Comparison of ENCODE assay signal across 8 cellular contexts in genomic region chr2:200405599-200406298, GRCh38.
A peak's percentile ranks its signal among the peaks of the same experiment; 100 is the strongest.
DNase-seq lines count a peak whose midpoint lies in the region; ATAC-seq and TF ChIP-seq lines count a peak whose summit lies in the region.

No MANE protein-coding gene starts in this region.

- no peak overlapping the region for H2AK5ac ChIP-seq in H9 (ENCODE audit: insufficient read length, low read length)

- H3K79me1 ChIP-seq in H9 (ENCODE audit: insufficient read depth, low read depth, low read length, poor library complexity, severe bottlenecking): peaks cover 6% of the 10 kb centered on the region

- H4K5ac ChIP-seq in H9 (ENCODE audit: insufficient read length, low read depth, low read length): no peak overlapping the region

- H3K23ac ChIP-seq in H9 (ENCODE audit: insufficient read length, low read depth, low read length): no peak overlapping the region

- H2BK15ac ChIP-seq in H9 (ENCODE audit: low read depth, low read length): no peak overlapping the region

- H4K20me1 ChIP-seq in H9 (ENCODE audit: control insufficient read depth, insufficient read depth, insufficient read length): no peaks in the 10 kb centered on the region

- H2AFZ ChIP-seq in H9 (ENCODE audit: low read length): no peak overlapping the region

- no peak overlapping the region for H3K56ac ChIP-seq in H9 (ENCODE audit: insufficient read length, low read depth, low read length)

- H3K9me3 Mint-ChIP-seq in activated T-cell treated with anti-CD3 and anti-CD28 coated beads, Interleukin-2, amount 50 U/mL, for 24 hours: no peaks in the 10 kb centered on the region
- no peaks in the 10 kb centered on the region for H3K9me3 Mint-ChIP-seq in stimulated activated effector memory CD8-positive, alpha-beta T cell treated with anti-CD3 and anti-CD28 coated beads, Interleukin-12 subunit alpha, Interleukin-12 subunit beta, amount 100 ng/mL, for 72 hours
- H3K9me3 Mint-ChIP-seq in H9: no peaks in the 10 kb centered on the region

- TF ChIP-seq CTCF in WI38 (IDR thresholded peaks at IDR 0.05; ENCODE audit: low read depth, low read length): no peak
- no peak for TF ChIP-seq CTCF in GM13976 (IDR thresholded peaks at IDR 0.05; ENCODE audit: borderline replicate concordance, control extremely low read depth, extremely low read depth, insufficient read depth, missing control alignments)
- no peak for TF ChIP-seq CTCF in H9 (conservative IDR thresholded peaks at IDR 0.05)

- H2BK5ac ChIP-seq in H9 (ENCODE audit: insufficient read length, low read length): no peak overlapping the region

- H3K14ac ChIP-seq in H9 (ENCODE audit: insufficient read depth, low read length): no peak overlapping the region

- H3K4me1 Mint-ChIP-seq in activated T-cell treated with anti-CD3 and anti-CD28 coated beads, Interleukin-2, amount 50 U/mL, for 24 hours (ENCODE audit: low read depth): peaks cover 39% of the 10 kb centered on the region
- peaks cover 24% of the 10 kb centered on the region for H3K4me1 Mint-ChIP-seq in stimulated activated effector memory CD8-positive, alpha-beta T cell treated with anti-CD3 and anti-CD28 coated beads, Interleukin-12 subunit alpha, Interleukin-12 subunit beta, amount 100 ng/mL, for 72 hours
- peaks cover 15 to 24% of the 10 kb centered on the region in 2 experiments for H3K4me1 Mint-ChIP-seq in H9

- H2BK120ac ChIP-seq in H9 (ENCODE audit: low read depth, low read length, poor library complexity, severe bottlenecking): no peak overlapping the region

- no peaks in the 10 kb centered on the region for H3K27me3 Mint-ChIP-seq in activated T-cell treated with anti-CD3 and anti-CD28 coated beads, Interleukin-2, amount 50 U/mL, for 24 hours
- H3K27me3 Mint-ChIP-seq in H9 (ENCODE audit: low read depth): no peaks in the 10 kb centered on the region

- H3K27ac Mint-ChIP-seq in activated T-cell treated with anti-CD3 and anti-CD28 coated beads, Interleukin-2, amount 50 U/mL, for 24 hours: peak overlapping the region; percentile 60
- H3K27ac Mint-ChIP-seq in stimulated activated effector memory CD8-positive, alpha-beta T cell treated with anti-CD3 and anti-CD28 coated beads, Interleukin-12 subunit alpha, Interleukin-12 subunit beta, amount 100 ng/mL, for 72 hours: no peak overlapping the region
- H3K27ac Mint-ChIP-seq in H9: no peak overlapping the region

- H3K23me2 ChIP-seq in H9 (ENCODE audit: insufficient read length, low read depth, low read length, poor library complexity, severe bottlenecking): no peaks in the 10 kb centered on the region

- no peaks in the 10 kb centered on the region for H3K36me3 Mint-ChIP-seq in activated T-cell treated with anti-CD3 and anti-CD28 coated beads, Interleukin-2, amount 50 U/mL, for 24 hours (ENCODE audit: low read depth)
- no peaks in the 10 kb centered on the region for H3K36me3 Mint-ChIP-seq in stimulated activated effector memory CD8-positive, alpha-beta T cell treated with anti-CD3 and anti-CD28 coated beads, Interleukin-12 subunit alpha, Interleukin-12 subunit beta, amount 100 ng/mL, for 72 hours
- H3K36me3 Mint-ChIP-seq in H9 (ENCODE audit: insufficient read depth in 1 of 3, low read depth in 3 of 3): peaks cover 14 to 21% (median 16%) of the 10 kb centered on the region in 3 experiments; a peak in 6 of 7 replicates

- no peak for DNase-seq in activated T-cell treated with anti-CD3 and anti-CD28 coated beads, Interleukin-2, amount 50 U/mL, for 24 hours
- DNase-seq in activated T-cell treated with anti-CD3 and anti-CD28 coated beads for 4 hours (no peak), KBM-7 (peak; percentile 38), glomerular visceral epithelial cell (ENCODE audit: extremely low spot score) (peak; percentile 79), GM13976 (ENCODE audit: low spot score) (no peak), H9 (no peak)
- DNase-seq in stimulated activated effector memory CD8-positive, alpha-beta T cell treated with anti-CD3 and anti-CD28 coated beads, Interleukin-12 subunit alpha, Interleukin-12 subunit beta, amount 100 ng/mL, for 72 hours (ENCODE audit: low spot score in 2 of 2): no peak

- peak overlapping the region; percentile 25 for H3K4me3 ChIP-seq in WI38 (ENCODE audit: low read depth, low read length)

- no peaks in the 10 kb centered on the region for H3K27me3 ChIP-seq in H9 (ENCODE audit: insufficient read depth, low read length)

- peaks cover 9% of the 10 kb centered on the region; the same call in 1 of the 2 replicates for H3K79me2 ChIP-seq in H9 (ENCODE audit: insufficient read depth, low read length)

- H3K27ac ChIP-seq in H9 (ENCODE audit: insufficient read length, low read depth, low read length): no peak overlapping the region

- no peak overlapping the region for H3T11ph ChIP-seq in H9 (ENCODE audit: low read length)

- peak; percentile 98 for ATAC-seq in stimulated activated effector memory CD8-positive, alpha-beta T cell treated with anti-CD3 and anti-CD28 coated beads, Interleukin-12 subunit alpha, Interleukin-12 subunit beta, amount 100 ng/mL, for 72 hours

- no peak overlapping the region for H3K4ac ChIP-seq in H9 (ENCODE audit: low read depth, low read length)

- H3K18ac ChIP-seq in H9 (ENCODE audit: insufficient read length, low read depth, low read length): no peak overlapping the region

- H3K9me3 ChIP-seq in H9 (ENCODE audit: control insufficient read depth, low read depth, low read length): no peaks in the 10 kb centered on the region

- in situ Hi-C loops in KBM-7 (cut with MboI; ENCODE audit: low pct_unique_long_range_greater_than_20kb, low sequenced_read_pairs): no loop called here
- in situ Hi-C loops in GM13976 (cut with MboI; ENCODE audit: low sequenced_read_pairs, unreplicated experiment): no loop called here

- no peak overlapping the region for H4K91ac ChIP-seq in H9 (ENCODE audit: insufficient read length, low read depth, low read length)

- no peak overlapping the region for H4K8ac ChIP-seq in H9 (replicated peaks; ENCODE audit: insufficient read length, low read depth, low read length)

- peaks cover 9% of the 10 kb centered on the region; the same call in 1 of the 2 replicates for H3K4me1 ChIP-seq in H9 (ENCODE audit: insufficient read depth, low read length)

- H3K4me2 ChIP-seq in H9 (ENCODE audit: insufficient read depth, insufficient read length, low read length): no peak overlapping the region

- no CpG with 5 or more reads among the region's 1 CpG for WGBS in H9 (ENCODE audit: extremely low coverage, insufficient read length, low lambda C conversion rate)

- H2BK20ac ChIP-seq in H9 (ENCODE audit: low read depth, low read length, poor library complexity, severe bottlenecking): no peak overlapping the region

- no peak overlapping the region for H3K4me3 Mint-ChIP-seq in activated T-cell treated with anti-CD3 and anti-CD28 coated beads, Interleukin-2, amount 50 U/mL, for 24 hours
- no peak overlapping the region for H3K4me3 Mint-ChIP-seq in stimulated activated effector memory CD8-positive, alpha-beta T cell treated with anti-CD3 and anti-CD28 coated beads, Interleukin-12 subunit alpha, Interleukin-12 subunit beta, amount 100 ng/mL, for 72 hours
- H3K4me3 Mint-ChIP-seq in H9: no peak overlapping the region

- H2BK12ac ChIP-seq in H9 (ENCODE audit: insufficient read length, low read depth, low read length): no peak overlapping the region

- no peak overlapping the region for H3K9ac ChIP-seq in H9 (ENCODE audit: extremely low read depth, insufficient read length, low read length)

Comparison
In these comparisons a context has a peak if more than half of its experiments do, and no peak if none do; other contexts are left out.
1. DNase-seq: peak in KBM-7 (single experiment) and glomerular visceral epithelial cell (single experiment); none in activated T-cell treated with anti-CD3 and anti-CD28 coated beads, Interleukin-2, amount 50 U/mL, for 24 hours (single experiment), activated T-cell treated with anti-CD3 and anti-CD28 coated beads for 4 hours (single experiment), stimulated activated effector memory CD8-positive, alpha-beta T cell treated with anti-CD3 and anti-CD28 coated beads, Interleukin-12 subunit alpha, Interleukin-12 subunit beta, amount 100 ng/mL, for 72 hours (0 of 2), GM13976 (single experiment) and H9 (single experiment).